ENCODE assay signal across 9 cellular contexts in genomic region chr12:27179399-27180214, GRCh38.
DNase-seq lines count a peak whose midpoint lies in the region; ATAC-seq, FAIRE-seq and TF ChIP-seq lines count a peak whose summit lies in the region.
"Had no signal": no experiment of that assay in that cellular context is flagged by ENCODE, and none has a peak within 500 bp of the region (broad histone marks: within the 10 kb centered on the region; RNA-seq: fewer than 3 reads in every experiment).

No MANE protein-coding gene starts in this region.

- DNase-seq in Caki2 (ENCODE audit: low read depth), result peak; percentile 52
- DNase-seq in central memory CD8-positive, alpha-beta T cell (ENCODE audit: low spot score in 2 of 2), result no peak
- DNase-seq in mucosa of descending colon, result no peak
- no peak for DNase-seq in D721Med (ENCODE audit: insufficient read length, low spot score)
- DNase-seq in ureter (ENCODE audit: low spot score), result no peak
- DNase-seq: T-cell had no signal

- H3K9me3 Mint-ChIP-seq in central memory CD8-positive, alpha-beta T cell, result no peaks in the 10 kb centered on the region
- H3K9me3 Mint-ChIP-seq: T-cell had no signal

- H3K4me3 ChIP-seq in OCI-LY3 (ENCODE audit: low read length), result peak overlapping the region; percentile 74
- no peak overlapping the region for H3K4me3 ChIP-seq in mucosa of descending colon

- intact Hi-C loops in mucosa of descending colon (cut with DNase I, micrococcal nuclease), result no loop called here

- H3K27me3 Mint-ChIP-seq in central memory CD8-positive, alpha-beta T cell, result no peaks in the 10 kb centered on the region
- H3K27me3 Mint-ChIP-seq: T-cell had no signal

- H4K20me1 ChIP-seq in OCI-LY3 (ENCODE audit: insufficient read depth, low read length), result no peaks in the 10 kb centered on the region

- H3K9ac ChIP-seq in OCI-LY3 (ENCODE audit: low read length), result peak overlapping the region; percentile 96

- no peak overlapping the region for H2AFZ ChIP-seq in OCI-LY3 (ENCODE audit: low read depth, low read length)

- H3K79me2 ChIP-seq in OCI-LY3 (ENCODE audit: low read length), result no peaks in the 10 kb centered on the region

- H3K36me3 Mint-ChIP-seq in central memory CD8-positive, alpha-beta T cell (ENCODE audit: insufficient read depth), result no peaks in the 10 kb centered on the region
- H3K36me3 Mint-ChIP-seq: T-cell had no signal

- H3K4me3 Mint-ChIP-seq in central memory CD8-positive, alpha-beta T cell, result no peak overlapping the region
- H3K4me3 Mint-ChIP-seq: T-cell had no signal

- no peak overlapping the region for H3K27ac Mint-ChIP-seq in central memory CD8-positive, alpha-beta T cell (ENCODE audit: low read depth)
- H3K27ac Mint-ChIP-seq: T-cell had no signal

- peaks cover 4% of the 10 kb centered on the region for H3K4me1 Mint-ChIP-seq in central memory CD8-positive, alpha-beta T cell

- no peaks in the 10 kb centered on the region for H3K36me3 ChIP-seq in OCI-LY3 (replicated peaks; ENCODE audit: low read depth, low read length)
- H3K36me3 ChIP-seq in mucosa of descending colon (ENCODE audit: low read depth), result no peaks in the 10 kb centered on the region

- in situ Hi-C loops in Caki2 (cut with HindIII; ENCODE audit: low pct_unique_long_range_greater_than_20kb, low sequenced_read_pairs), result no loop called here

- FAIRE-seq in D721Med (lab: Jason Lieb, UNC), result no peak

- H3K4me2 ChIP-seq in OCI-LY3 (ENCODE audit: low read length), result peak overlapping the region; percentile 94

- H3K9me3 ChIP-seq in OCI-LY3 (ENCODE audit: insufficient read depth, low read length) (no peaks in the 10 kb centered on the region), mucosa of descending colon (no peaks in the 10 kb centered on the region)

- TF ChIP-seq CTCF in OCI-LY3 (IDR thresholded peaks at IDR 0.05; ENCODE audit: low read depth, low read length) (no peak), mucosa of descending colon (IDR thresholded peaks at IDR 0.05) (no peak), D721Med (IDR thresholded peaks at IDR 0.05; ENCODE audit: insufficient read depth, missing control alignments) (no peak)

- H3K4me1 ChIP-seq in OCI-LY3 (ENCODE audit: low read length) (peaks cover 64% of the 10 kb centered on the region), mucosa of descending colon (ENCODE audit: low read depth) (peaks cover 4% of the 10 kb centered on the region)

- ATAC-seq in GM19043 (IDR thresholded peaks at IDR 0.05; ENCODE audit: low read depth, unreplicated experiment), result peak; percentile 93
- peak; percentile 84 for ATAC-seq in HG03095 (IDR thresholded peaks at IDR 0.05; ENCODE audit: unreplicated experiment)
- peak; percentile 43 for ATAC-seq in central memory CD8-positive, alpha-beta T cell (replicated peaks; ENCODE audit: extremely low read depth, poor library complexity, severe bottlenecking)
- ATAC-seq in mucosa of descending colon, result peak; percentile 84

- no peaks in the 10 kb centered on the region for H3K27me3 ChIP-seq in OCI-LY3 (ENCODE audit: low read depth, low read length)

- H3K27ac ChIP-seq in OCI-LY3 (ENCODE audit: low read length), result peak overlapping the region; percentile 97

Comparison
In these comparisons a context has a peak if more than half of its experiments do, and no peak if none do; other contexts are left out.
1. ATAC-seq: peak in every context shown above with its lines; median percentile 93 in GM19043; 84 in HG03095; 84 in mucosa of descending colon; 43 in central memory CD8-positive, alpha-beta T cell.